In the genomic region with DNA sequence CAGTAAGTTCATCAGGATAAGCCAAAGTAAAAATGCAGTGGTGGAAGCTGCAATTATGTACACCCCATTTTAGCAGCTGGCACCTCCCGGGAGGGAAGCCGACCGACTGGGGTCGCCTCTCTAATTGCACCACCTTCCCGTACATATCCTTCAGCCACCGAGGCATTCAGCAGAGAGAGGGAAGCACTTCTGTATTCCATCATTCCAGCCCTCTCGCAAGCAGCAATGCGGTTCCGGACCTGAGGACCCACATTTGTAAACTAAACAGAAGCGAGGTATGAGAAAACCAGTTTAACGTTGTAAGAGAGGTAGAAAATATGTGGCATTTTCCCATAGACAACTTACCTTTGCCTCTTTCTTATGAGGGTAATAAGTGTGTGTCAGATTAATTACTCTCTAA, we compare ENCODE assay signal across 18 cellular contexts.
DNase-seq lines count a peak whose midpoint lies in the region; ATAC-seq and TF ChIP-seq lines count a peak whose summit lies in the region.
"Had no signal": no experiment of that assay in that cellular context is flagged by ENCODE, and none has a peak within 500 bp of the region (broad histone marks: within the 10 kb centered on the region; RNA-seq: fewer than 3 reads in every experiment).

No MANE protein-coding gene starts in this region.

- H3K4me1 ChIP-seq in cardiac muscle cell (ENCODE audit: low read depth), result peaks cover 18% of the 10 kb centered on the region
- H3K4me1 ChIP-seq in iPS-20b (ENCODE audit: insufficient read depth, low read length), result peaks cover 27% of the 10 kb centered on the region
- peaks cover 56% of the 10 kb centered on the region for H3K4me1 ChIP-seq in smooth muscle cell (ENCODE audit: low read depth)
- no peaks in the 10 kb centered on the region for H3K4me1 ChIP-seq in Karpas-422 (ENCODE audit: low read length)

- ATAC-seq in GM21723 (IDR thresholded peaks at IDR 0.05; ENCODE audit: unreplicated experiment), result no peak
- ATAC-seq: activated CD4-positive, CD25-positive, alpha-beta regulatory T cell treated with anti-CD3 and anti-CD28 coated beads, Interleukin-2, amount 50 U/mL, for 24 hours; stimulated activated memory B cell treated with anti-CD40 and anti-IgM and Interleukin-4, amounts not matched to agents 10 μg/mL and 1 μg/mL and 100 μg/mL, for 72 hours had no signal

- DNase-seq in cardiac muscle cell (ENCODE audit: low read depth in 1 of 2, low spot score in 1 of 2) (peak; percentile 24 to 30), cardiac septum (ENCODE audit: low spot score) (no peak), caudate nucleus (lab: John Stamatoyannopoulos, UW) (no peak), smooth muscle cell (lab: John Stamatoyannopoulos, UW; ENCODE audit: unreplicated experiment) (no peak), activated T-cell treated with anti-CD3 and anti-CD28 coated beads for 4 hours (no peak), Karpas-422 (no peak)
- DNase-seq: activated CD8-positive, alpha-beta memory T cell treated with anti-CD3 and anti-CD28 coated beads, Interleukin-2, amount 50 U/mL, for 4 hours; activated naive CD4-positive, alpha-beta T cell treated with Interleukin-2 at 50 U/mL for 16 hours; CD4-positive, CD25-positive, alpha-beta regulatory T cell; DND-41; NK-92 treated with Interleukin-12 subunit alpha and Interleukin-12 subunit beta, amount 100 ng/mL, for 24 hours; occipital lobe; Right ventricle myocardium superior had no signal

- no peaks in the 10 kb centered on the region for H3K9me2 ChIP-seq in Karpas-422 (replicated peaks; ENCODE audit: insufficient read depth, low read length)

- H3F3A ChIP-seq in smooth muscle cell (ENCODE audit: low read depth), result peaks cover 15% of the 10 kb centered on the region

- H3K36me3 ChIP-seq in cardiac muscle cell (no peaks in the 10 kb centered on the region), iPS-20b (ENCODE audit: insufficient read depth, low read depth, low read length) (no peaks in the 10 kb centered on the region), smooth muscle cell (ENCODE audit: low read depth) (no peaks in the 10 kb centered on the region), Karpas-422 (ENCODE audit: insufficient read depth, low read length) (no peaks in the 10 kb centered on the region)

- H3K27ac ChIP-seq in cardiac muscle cell (no peak overlapping the region), caudate nucleus (ENCODE audit: low read depth, low read length) (peak overlapping the region; percentile 67), iPS-20b (ENCODE audit: low read length) (peak overlapping the region; percentile 91), smooth muscle cell (ENCODE audit: low read depth) (peak overlapping the region; percentile 89), Karpas-422 (ENCODE audit: low read length) (no peak overlapping the region)

- H3K79me2 ChIP-seq in smooth muscle cell (ENCODE audit: low read depth) (peaks cover 10% of the 10 kb centered on the region), Karpas-422 (ENCODE audit: low read length) (no peaks in the 10 kb centered on the region)

- no peaks in the 10 kb centered on the region for H3K27me3 ChIP-seq in cardiac muscle cell
- H3K27me3 ChIP-seq in iPS-20b (ENCODE audit: insufficient read depth, low read length), result no peaks in the 10 kb centered on the region
- H3K27me3 ChIP-seq in smooth muscle cell (ENCODE audit: low read depth), result no peaks in the 10 kb centered on the region
- H3K27me3 ChIP-seq in Karpas-422 (ENCODE audit: low read length), result no peaks in the 10 kb centered on the region

- H3K9ac ChIP-seq in iPS-20b (ENCODE audit: low read depth, low read length) (peak overlapping the region; percentile 92), smooth muscle cell (ENCODE audit: low read depth) (no peak overlapping the region), Karpas-422 (ENCODE audit: low read length) (no peak overlapping the region)

- no peaks in the 10 kb centered on the region for H3K9me3 ChIP-seq in cardiac muscle cell (ENCODE audit: low read depth)
- no peaks in the 10 kb centered on the region for H3K9me3 ChIP-seq in iPS-20b (ENCODE audit: insufficient read depth, low read depth, low read length)
- no peaks in the 10 kb centered on the region for H3K9me3 ChIP-seq in smooth muscle cell (replicated peaks; ENCODE audit: low read depth)
- no peaks in the 10 kb centered on the region for H3K9me3 ChIP-seq in Karpas-422 (ENCODE audit: low read length)

- peaks cover 100% of the 10 kb centered on the region for H4K20me1 ChIP-seq in smooth muscle cell (ENCODE audit: low read depth)
- H4K20me1 ChIP-seq in Karpas-422 (ENCODE audit: insufficient read depth, low read depth, low read length), result no peaks in the 10 kb centered on the region

- H3K4me2 ChIP-seq in smooth muscle cell, result peak overlapping the region; percentile 50
- no peak overlapping the region for H3K4me2 ChIP-seq in Karpas-422 (ENCODE audit: low read depth, low read length, poor library complexity, severe bottlenecking)

- WGBS in smooth muscle cell (ENCODE audit: low lambda C conversion rate), result 60% methylated on average over 11 of the region's 11 CpGs

- H2AFZ ChIP-seq in smooth muscle cell (ENCODE audit: low read depth) (no peak overlapping the region), Karpas-422 (ENCODE audit: low read length) (no peak overlapping the region)

- H3K4me3 ChIP-seq in cardiac muscle cell (no peak overlapping the region), iPS-20b (ENCODE audit: low read length) (peak overlapping the region; percentile 80), smooth muscle cell (peak overlapping the region; percentile 7), Karpas-422 (ENCODE audit: low read length) (no peak overlapping the region)
- H3K4me3 ChIP-seq: skin epidermis had no signal

- no peak for TF ChIP-seq CTCF in cardiac muscle cell (IDR thresholded peaks at IDR 0.05; ENCODE audit: low read depth, low read length)
- TF ChIP-seq CTCF in smooth muscle cell (IDR thresholded peaks at IDR 0.05; ENCODE audit: borderline replicate concordance, insufficient read depth, poor library complexity, severe bottlenecking), result no peak

- intact Hi-C loops in cardiac septum (cut with DNase I), result no loop called here

Comparison
In these comparisons a context has a peak if more than half of its experiments do, and no peak if none do; other contexts are left out.
1. DNase-seq: peak in cardiac muscle cell (2 of 2); none in cardiac septum (single experiment), caudate nucleus (0 of 61), smooth muscle cell (single experiment), activated T-cell treated with anti-CD3 and anti-CD28 coated beads for 4 hours (single experiment) and Karpas-422 (single experiment).
2. H3K27ac ChIP-seq: peak in caudate nucleus (single experiment), iPS-20b (single experiment) and smooth muscle cell (single experiment); none in cardiac muscle cell (single experiment) and Karpas-422 (single experiment).
3. H3K4me3 ChIP-seq: peak in iPS-20b (single experiment) and smooth muscle cell (single experiment); none in cardiac muscle cell (single experiment) and Karpas-422 (single experiment).